8 cellular contexts compared by ENCODE assay signal in the genomic region with DNA sequence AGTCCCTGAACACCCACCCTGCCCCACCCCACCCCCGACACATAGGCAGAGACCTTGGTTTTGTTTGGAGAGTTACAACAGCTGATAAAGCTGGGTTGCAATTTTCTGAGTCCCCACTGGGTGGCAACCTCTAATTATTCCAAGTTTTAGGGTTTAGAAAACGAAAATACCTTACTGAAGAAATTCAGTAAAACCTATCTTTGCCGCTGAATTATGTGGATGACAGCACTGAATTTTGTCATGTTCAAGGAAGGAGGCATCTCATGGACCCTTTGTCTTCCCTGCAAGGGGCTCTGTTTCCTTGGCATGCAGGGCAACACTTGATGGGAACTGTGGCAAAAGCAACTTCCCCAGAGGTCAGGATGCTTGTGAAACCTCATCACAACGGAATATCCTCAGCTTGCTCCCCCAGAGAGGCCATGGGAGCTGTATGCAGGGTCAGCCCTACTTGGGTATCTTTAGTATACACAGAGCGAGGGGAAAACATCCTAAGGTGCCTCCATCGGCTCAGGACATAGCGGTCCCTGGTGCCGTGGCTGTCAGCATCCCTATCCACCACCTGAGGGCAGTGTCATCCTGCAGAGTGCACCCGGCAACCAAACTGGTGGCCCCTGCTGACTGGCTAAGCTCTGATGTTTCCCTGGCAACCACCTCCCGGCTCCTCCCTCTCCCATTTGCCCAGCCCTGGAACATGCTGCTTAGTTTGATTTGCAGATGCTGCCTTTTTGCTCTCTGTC.
A peak's percentile ranks its signal among the peaks of the same experiment; 100 is the strongest.
DNase-seq lines count a peak whose midpoint lies in the region; ATAC-seq and TF ChIP-seq lines count a peak whose summit lies in the region.

No MANE protein-coding gene starts in this region.

- H3K27ac ChIP-seq in ACC112 (ENCODE audit: low read depth, low read length) (no peak overlapping the region), right lobe of liver (no peak overlapping the region)

- no peaks in the 10 kb centered on the region for H3K9me3 ChIP-seq in right lobe of liver

- peak overlapping the region; percentile 46; the same call in 1 of the 2 replicates for H3K4me3 ChIP-seq in ACC112 (ENCODE audit: low read depth, low read length)
- H3K4me3 ChIP-seq in right lobe of liver = no peak overlapping the region

- DNase-seq in NCI-H524 (lab: John Stamatoyannopoulos, UW) = peak; percentile 94 to 98
- peak; percentile 79 for DNase-seq in activated CD4-positive, alpha-beta T cell treated with anti-CD3 and anti-CD28 coated beads, Interleukin-2, amount 50 U/mL, for 1 hour
- DNase-seq in dermis blood vessel endothelial cell = peak; percentile 97
- peak; percentile 87 to 92 (median 91) for DNase-seq in right lobe of liver
- DNase-seq in stimulated activated CD4-positive, alpha-beta T cell treated with anti-CD3 and anti-CD28 coated beads, TNF-alpha, amount 100 ng/mL, for 48 hours (ENCODE audit: low read depth in 3 of 3) = peak; percentile 48 to 77 (median 65)

- TF ChIP-seq CTCF in right lobe of liver (IDR thresholded peaks at IDR 0.05) = peak; percentile 73 to 88 (median 86)

- no peaks in the 10 kb centered on the region for H3K79me2 ChIP-seq in ACC112 (ENCODE audit: control insufficient read depth, insufficient read depth, low read length, unreplicated experiment)

- no peaks in the 10 kb centered on the region for H3K27me3 ChIP-seq in ACC112 (ENCODE audit: insufficient read depth, low read length)
- no peaks in the 10 kb centered on the region for H3K27me3 ChIP-seq in right lobe of liver

- ATAC-seq in GM18517 (IDR thresholded peaks at IDR 0.05; ENCODE audit: unreplicated experiment) (peak; percentile 75), HG03280 (IDR thresholded peaks at IDR 0.05; ENCODE audit: unreplicated experiment) (peak; percentile 79), right lobe of liver (peak; percentile 94 to 98 (median 95))

- no peak for TF ChIP-seq POLR2A in right lobe of liver (IDR thresholded peaks at IDR 0.05)

- 42% methylated on average over 5 of the region's 10 CpGs for WGBS in right lobe of liver (ENCODE audit: insufficient coverage, low coverage, low lambda C conversion rate, missing lambda C conversion rate)

- H2AFZ ChIP-seq in ACC112 (ENCODE audit: low read length, unreplicated experiment) = no peak overlapping the region

- intact Hi-C loops in right lobe of liver (cut with DNase I) = no loop called here

- H3K36me3 ChIP-seq in ACC112 (ENCODE audit: insufficient read depth, low read length) (no peaks in the 10 kb centered on the region), right lobe of liver (no peaks in the 10 kb centered on the region)

- H3K4me1 ChIP-seq in ACC112 (ENCODE audit: control insufficient read depth, insufficient read depth, low read length, unreplicated experiment) (peaks cover 8% of the 10 kb centered on the region), right lobe of liver (no peaks in the 10 kb centered on the region)
